12 cellular contexts compared by ENCODE assay signal in genomic region chr7:114175140-114175539, GRCh38.
"Had no signal": no experiment of that assay in that cellular context is flagged by ENCODE, and none has a peak within 500 bp of the region (broad histone marks: within the 10 kb centered on the region; RNA-seq: fewer than 3 reads in every experiment).

No MANE protein-coding gene starts in this region.

- H3K27ac ChIP-seq: gastrocnemius medialis, ovary, skin epidermis, VCaP had no signal

- H3K4me3 ChIP-seq: gastrocnemius medialis, ovary, skin epidermis had no signal

- H3K36me3 ChIP-seq: gastrocnemius medialis, ovary had no signal

- H3K9me3 ChIP-seq: gastrocnemius medialis, ovary had no signal

- H3K27me3 ChIP-seq: gastrocnemius medialis, ovary had no signal

- H3K4me1 ChIP-seq: gastrocnemius medialis had no signal

- ATAC-seq: esophagus mucosa, gastrocnemius medialis, left ventricle myocardium superior had no signal

- DNase-seq: activated CD4-positive, alpha-beta T cell treated with anti-CD3 and anti-CD28 coated beads for 48 hours; activated naive CD4-positive, alpha-beta T cell treated with anti-CD3 and anti-CD28 coated beads, Interleukin-2, amount 50 U/mL, for 16 hours; amniotic stem cell; gastrocnemius medialis; kidney; left ventricle myocardium superior; mesendoderm; ovary; T1000 had no signal
